Comparison of ENCODE assay signal across 12 cellular contexts in genomic region chr3:2511356-2511755, GRCh38.
DNase-seq lines count a peak whose midpoint lies in the region; ATAC-seq, FAIRE-seq and TF ChIP-seq lines count a peak whose summit lies in the region.
"Had no signal": no experiment of that assay in that cellular context is flagged by ENCODE, and none has a peak within 500 bp of the region (broad histone marks: within the 10 kb centered on the region; RNA-seq: fewer than 3 reads in every experiment).

No MANE protein-coding gene starts in this region.

- POLR2A ChIA-PET in GM12878 (lab: Charles Lee): interaction anchor here (1.0 kb wide), 1 partner anchor 24 kb away, joined by 3 read pairs; no protein-coding TSS in a partner anchor
- POLR2A ChIA-PET in naive thymus-derived CD8-positive, alpha-beta T cell (lab: Charles Lee): no interaction called here

- H2AFZ ChIP-seq in GM12878 (ENCODE audit: control insufficient read depth, low read depth, low read length) (peak overlapping the region; percentile 35; the same call in 1 of the 2 replicates), GM23248 (no peak overlapping the region)

- peaks cover 0 to 13% (median 2%) of the 10 kb centered on the region in 5 donors for H3K27me3 Mint-ChIP-seq in naive thymus-derived CD8-positive, alpha-beta T cell

- H3K79me2 ChIP-seq in GM12878 (ENCODE audit: control insufficient read depth, insufficient read depth, low read length): no peaks in the 10 kb centered on the region
- no peaks in the 10 kb centered on the region for H3K79me2 ChIP-seq in GM23248 (ENCODE audit: insufficient read depth)

- H3K4me3 Mint-ChIP-seq in naive thymus-derived CD8-positive, alpha-beta T cell: no peak overlapping the region
- H3K4me3 Mint-ChIP-seq: memory B cell had no signal

- RAD21 ChIA-PET in GM12878 (lab: Charles Lee; ENCODE audit: unreplicated experiment): no interaction called here

- 69% methylated on average over 10 of the region's 10 CpGs for WGBS in GM12878 (ENCODE audit: insufficient coverage, insufficient replicate concordance, low lambda C conversion rate, missing lambda C conversion rate)
- 4 to 9% methylated on average over 10 of the region's 10 CpGs for WGBS in GM23248 (ENCODE audit: low coverage in 1 of 2, low lambda C conversion rate in 2 of 2, missing lambda C conversion rate in 2 of 2), 2 experiments

- TF ChIP-seq CTCF in GM12878 (IDR thresholded peaks at IDR 0.05 in 2 of 3, conservative IDR thresholded peaks at IDR 0.05 in 1 of 3; ENCODE audit: control insufficient read depth in 2 of 3, extremely low read depth in 1 of 3, insufficient read depth in 1 of 3, low read depth in 3 of 3, low read length in 3 of 3): no peak

- H3K4me3 ChIP-seq in GM12878 (no peak overlapping the region), GM23248 (no peak overlapping the region)
- H3K4me3 ChIP-seq: psoas muscle had no signal

- H3K9ac ChIP-seq in GM12878 (ENCODE audit: control insufficient read depth, insufficient read depth, low read length) (no peak overlapping the region), GM23248 (no peak overlapping the region)

- no peaks in the 10 kb centered on the region for H3K9me2 ChIP-seq in GM23248 (ENCODE audit: insufficient read depth)

- no peaks in the 10 kb centered on the region for H3F3A ChIP-seq in GM23248 (ENCODE audit: insufficient read depth)

- ATAC-seq in GM12878 (no peak), HG03521 (IDR thresholded peaks at IDR 0.05; ENCODE audit: unreplicated experiment) (no peak)
- ATAC-seq in naive thymus-derived CD8-positive, alpha-beta T cell: no peak
- ATAC-seq: psoas muscle had no signal

- in situ Hi-C loops in GM12878 (cut with MboI): no loop called here
- in situ Hi-C loops in GM23248 (cut with MboI): no loop called here

- intact Hi-C loops in GM12878 (cut with micrococcal nuclease; ENCODE audit: unreplicated experiment): no loop called here

- H3K27me3 ChIP-seq in GM12878 (replicated peaks in 1 of 2; ENCODE audit: control insufficient read depth in 2 of 2, insufficient read depth in 2 of 2, low read length in 1 of 2) (no peaks in the 10 kb centered on the region), GM23248 (replicated peaks; ENCODE audit: insufficient read depth) (no peaks in the 10 kb centered on the region)

- H4K20me1 ChIP-seq in GM12878 (ENCODE audit: control insufficient read depth, insufficient read depth) (no peaks in the 10 kb centered on the region), GM23248 (ENCODE audit: insufficient read depth) (no peaks in the 10 kb centered on the region)

- no peak for TF ChIP-seq EP300 in GM12878 (IDR thresholded peaks at IDR 0.05; ENCODE audit: borderline replicate concordance in 1 of 2, control insufficient read depth in 1 of 2, low read depth in 2 of 2, low read length in 2 of 2)

- DNase-seq in DMS53 treated with DMSO at 0.1 percent for 48 hours (lab: John Stamatoyannopoulos, UW; ENCODE audit: unreplicated experiment): peak; percentile 15
- peak; percentile 66 for DNase-seq in NCI-H187 treated with DMSO at 0.1 percent for 48 hours (lab: John Stamatoyannopoulos, UW)
- no peak for DNase-seq in GM12878 (ENCODE audit: low read depth, low spot score)
- peak; percentile 29 for DNase-seq in midbrain (lab: John Stamatoyannopoulos, UW)
- DNase-seq in GM23248: no peak
- DNase-seq in NOMO-1 (lab: John Stamatoyannopoulos, UW; ENCODE audit: unreplicated experiment in 2 of 2): no peak
- no peak for DNase-seq in naive thymus-derived CD8-positive, alpha-beta T cell
- DNase-seq: activated T-cell treated with anti-CD3 and anti-CD28 coated beads, Interleukin-2, amount 50 U/mL, for 48 hours had no signal

- H3K9me3 ChIP-seq in GM12878 (replicated peaks; ENCODE audit: control insufficient read depth, insufficient read depth, low read length) (no peaks in the 10 kb centered on the region; the same call in 2 of the 3 replicates), GM23248 (ENCODE audit: low read depth) (peaks cover 6% of the 10 kb centered on the region)
- H3K9me3 ChIP-seq: psoas muscle had no signal

- no peaks in the 10 kb centered on the region for H3K4me1 Mint-ChIP-seq in naive thymus-derived CD8-positive, alpha-beta T cell

- H3K27ac ChIP-seq in GM12878 (ENCODE audit: control insufficient read depth, insufficient read depth) (no peak overlapping the region), GM23248 (no peak overlapping the region)
- H3K27ac ChIP-seq: psoas muscle had no signal

- H3K27ac Mint-ChIP-seq in naive thymus-derived CD8-positive, alpha-beta T cell: no peak overlapping the region
- H3K27ac Mint-ChIP-seq: memory B cell had no signal

- SMC1A ChIA-PET in GM12878 (lab: Charles Lee; ENCODE audit: uncharacterized antibody, unreplicated experiment): interaction anchor here (0.9 to 1.3 kb wide), 2 partner anchors 12 to 179 kb away, joined by 3 read pairs; no protein-coding TSS in a partner anchor

- H3K36me3 Mint-ChIP-seq in naive thymus-derived CD8-positive, alpha-beta T cell: no peaks in the 10 kb centered on the region
- H3K36me3 Mint-ChIP-seq: memory B cell had no signal

- H3K36me3 ChIP-seq in GM12878 (ENCODE audit: control insufficient read depth in 2 of 2, insufficient read depth in 2 of 2, low read length in 1 of 2) (no peaks in the 10 kb centered on the region), GM23248 (ENCODE audit: low read depth) (no peaks in the 10 kb centered on the region)

- H3K4me1 ChIP-seq in GM12878 (ENCODE audit: control insufficient read depth, insufficient read depth, low read length) (no peaks in the 10 kb centered on the region; the same call in 1 of the 2 replicates), GM23248 (ENCODE audit: insufficient read depth) (no peaks in the 10 kb centered on the region)
- H3K4me1 ChIP-seq: psoas muscle had no signal

- no peak for TF ChIP-seq RAD21 in GM12878 (IDR thresholded peaks at IDR 0.05; ENCODE audit: insufficient read depth, low read depth, low read length)

- TF ChIP-seq POLR2A in GM12878 (IDR thresholded peaks at IDR 0.05; ENCODE audit: low read depth, low read length): no peak

- BruUV-seq in GM12878 (replicated peaks; lab: Mats Ljungman, UMichigan): no TSS peak

- CTCF ChIA-PET in GM12878 (lab: Yijun Ruan, JAX): no interaction called here

- H3K9me3 Mint-ChIP-seq in naive thymus-derived CD8-positive, alpha-beta T cell: peaks cover 0 to 3% (median 0%) of the 10 kb centered on the region in 9 donors

- H3K4me2 ChIP-seq in GM12878 (ENCODE audit: control insufficient read depth, insufficient read depth): no peak overlapping the region
- H3K4me2 ChIP-seq in GM23248 (ENCODE audit: unreplicated experiment): no peak overlapping the region

- no peak for FAIRE-seq in GM12878 (lab: Jason Lieb, UNC)
- FAIRE-seq: astrocyte had no signal

TF ChIP-seq in GM12878, 131 proteins besides CTCF, POLR2A, EP300 and RAD21:
- TF ChIP-seq ZNF217 (IDR thresholded peaks at IDR 0.05) (no peak), JUND (IDR thresholded peaks at IDR 0.05; ENCODE audit: low read depth, low read length) (no peak), YBX1 (IDR thresholded peaks at IDR 0.05) (no peak), CEBPB (IDR thresholded peaks at IDR 0.05; ENCODE audit: borderline replicate concordance in 1 of 2, low read depth in 2 of 2, low read length in 2 of 2) (no peak), MEF2A (IDR thresholded peaks at IDR 0.05; ENCODE audit: insufficient read depth, low read depth, low read length) (no peak), PAX5 (IDR thresholded peaks at IDR 0.05; ENCODE audit: borderline replicate concordance, low read depth, low read length) (no peak), ETV6 (conservative IDR thresholded peaks at IDR 0.05 in 1 of 2, IDR thresholded peaks at IDR 0.05 in 1 of 2; ENCODE audit: borderline replicate concordance in 1 of 2, low read depth in 1 of 2) (no peak), HDAC6 (IDR thresholded peaks at IDR 0.05; ENCODE audit: unreplicated experiment) (no peak), MYB (IDR thresholded peaks at IDR 0.05; ENCODE audit: borderline replicate concordance, low read depth, low read length) (no peak), ATF3 (IDR thresholded peaks at IDR 0.05; ENCODE audit: borderline replicate concordance, extremely low read depth, low read depth, low read length) (no peak), CBFB (IDR thresholded peaks at IDR 0.05; ENCODE audit: low read depth) (no peak), ZNF274 (IDR thresholded peaks at IDR 0.05; ENCODE audit: insufficient read depth, insufficient read length) (no peak), ZNF24 (IDR thresholded peaks at IDR 0.05) (no peak), SMC3 (IDR thresholded peaks at IDR 0.05; ENCODE audit: borderline replicate concordance, low read length) (no peak), ZNF207 (IDR thresholded peaks at IDR 0.05; ENCODE audit: borderline replicate concordance) (no peak)

Comparison
In these comparisons a context has a peak if more than half of its experiments do, and no peak if none do; other contexts are left out.
1. DNase-seq: peak in DMS53 treated with DMSO at 0.1 percent for 48 hours (single experiment), NCI-H187 treated with DMSO at 0.1 percent for 48 hours (single experiment) and midbrain (single experiment); none in GM12878 (single experiment), GM23248 (single experiment), NOMO-1 (0 of 2) and naive thymus-derived CD8-positive, alpha-beta T cell (0 of 10).